ENCODE assay signal across 24 cellular contexts in genomic region chr5:137155621-137156020, GRCh38.
A peak's percentile ranks its signal among the peaks of the same experiment; 100 is the strongest.
DNase-seq lines count a peak whose midpoint lies in the region; ATAC-seq and TF ChIP-seq lines count a peak whose summit lies in the region.
"Had no signal": no experiment of that assay in that cellular context is flagged by ENCODE, and none has a peak within 500 bp of the region (broad histone marks: within the 10 kb centered on the region; RNA-seq: fewer than 3 reads in every experiment).

No MANE protein-coding gene starts in this region.

- H3K9me3 Mint-ChIP-seq in WTC11, result peaks cover 12% of the 10 kb centered on the region
- peaks cover 3% of the 10 kb centered on the region for H3K9me3 Mint-ChIP-seq in activated T-cell treated with anti-CD3 and anti-CD28 coated beads, Interleukin-2, amount 50 U/mL, for 24 hours
- H3K9me3 Mint-ChIP-seq: activated naive CD8-positive, alpha-beta T cell treated with anti-CD3 and anti-CD28 coated beads, Interleukin-2, amount 10 ng/mL, durations not matched to agents 7 days and 5 days; activated T-cell treated with anti-CD3 and anti-CD28 coated beads, Interleukin-2, amount 50 U/mL, for 4 hours had no signal

- H3K36me3 Mint-ChIP-seq in WTC11, result no peaks in the 10 kb centered on the region
- H3K36me3 Mint-ChIP-seq in activated T-cell treated with anti-CD3 and anti-CD28 coated beads, Interleukin-2, amount 50 U/mL, for 24 hours (ENCODE audit: low read depth), result no peaks in the 10 kb centered on the region
- H3K36me3 Mint-ChIP-seq: activated naive CD8-positive, alpha-beta T cell treated with anti-CD3 and anti-CD28 coated beads, Interleukin-2, amount 10 ng/mL, durations not matched to agents 7 days and 5 days; stimulated activated effector memory CD8-positive, alpha-beta T cell treated with anti-CD3 and anti-CD28 coated beads, Interleukin-12 subunit alpha, Interleukin-12 subunit beta, amount 100 ng/mL, for 72 hours had no signal

- POLR2A ChIA-PET in WTC11 (lab: Charles Lee), result no interaction called here

- no peak overlapping the region for H3K27ac Mint-ChIP-seq in WTC11
- no peak overlapping the region for H3K27ac Mint-ChIP-seq in activated T-cell treated with anti-CD3 and anti-CD28 coated beads, Interleukin-2, amount 50 U/mL, for 24 hours
- H3K27ac Mint-ChIP-seq: activated CD4-positive, alpha-beta T cell treated with anti-CD3 and anti-CD28 coated beads, Interleukin-2, amount 10 ng/mL, durations not matched to agents 7 days and 5 days; activated naive CD8-positive, alpha-beta T cell treated with anti-CD3 and anti-CD28 coated beads, Interleukin-2, amount 10 ng/mL, durations not matched to agents 7 days and 5 days; stimulated activated effector memory CD8-positive, alpha-beta T cell treated with anti-CD3 and anti-CD28 coated beads, Interleukin-12 subunit alpha, Interleukin-12 subunit beta, amount 100 ng/mL, for 72 hours had no signal

- TF ChIP-seq CTCF in WTC11 (IDR thresholded peaks at IDR 0.05), result no peak

- H3K4me1 Mint-ChIP-seq in WTC11, result peaks cover 9% of the 10 kb centered on the region
- no peaks in the 10 kb centered on the region for H3K4me1 Mint-ChIP-seq in activated T-cell treated with anti-CD3 and anti-CD28 coated beads, Interleukin-2, amount 50 U/mL, for 24 hours (ENCODE audit: low read depth)
- H3K4me1 Mint-ChIP-seq: activated CD4-positive, alpha-beta T cell treated with anti-CD3 and anti-CD28 coated beads, Interleukin-2, amount 10 ng/mL, durations not matched to agents 7 days and 5 days; activated naive CD8-positive, alpha-beta T cell treated with anti-CD3 and anti-CD28 coated beads, Interleukin-2, amount 10 ng/mL, durations not matched to agents 7 days and 5 days; stimulated activated effector memory CD8-positive, alpha-beta T cell treated with anti-CD3 and anti-CD28 coated beads, Interleukin-12 subunit alpha, Interleukin-12 subunit beta, amount 100 ng/mL, for 72 hours had no signal

- peak; percentile 89 for DNase-seq in NCI-H128 (lab: John Stamatoyannopoulos, UW; ENCODE audit: unreplicated experiment)
- DNase-seq in NCI-H2196 (lab: John Stamatoyannopoulos, UW; ENCODE audit: unreplicated experiment), result peak; percentile 71
- DNase-seq in WTC11 (ENCODE audit: low spot score), result no peak
- peak; percentile 42 for DNase-seq in superior temporal gyrus (ENCODE audit: extremely low spot score)
- DNase-seq in activated T-cell treated with anti-CD3 and anti-CD28 coated beads, Interleukin-2, amount 50 U/mL, for 24 hours, result no peak
- no peak for DNase-seq in cerebellar cortex (ENCODE audit: low spot score)
- DNase-seq: activated CD4-positive, alpha-beta T cell treated with anti-CD3 and anti-CD28 coated beads, Interleukin-2, amount 10 ng/mL, durations not matched to agents 7 days and 5 days; activated gamma-delta T cell; activated naive CD8-positive, alpha-beta T cell treated with anti-CD3 and anti-CD28 coated beads, Interleukin-2, amount 10 ng/mL, durations not matched to agents 7 days and 5 days; activated T-cell treated with anti-CD3 and anti-CD28 coated beads, Interleukin-2, amount 50 U/mL, for 4 hours; aorta; colonic mucosa; DMS53; effector CD4-positive, alpha-beta T cell; IMR-90; NCI-H2171; NCI-H526; ovary; Peyer's patch; T1000; WERI-Rb-1 had no signal

- H3K4me3 Mint-ChIP-seq in WTC11, result no peak overlapping the region
- no peak overlapping the region for H3K4me3 Mint-ChIP-seq in activated T-cell treated with anti-CD3 and anti-CD28 coated beads, Interleukin-2, amount 50 U/mL, for 24 hours
- H3K4me3 Mint-ChIP-seq: activated CD4-positive, alpha-beta T cell treated with anti-CD3 and anti-CD28 coated beads, Interleukin-2, amount 10 ng/mL, durations not matched to agents 7 days and 5 days; activated naive CD8-positive, alpha-beta T cell treated with anti-CD3 and anti-CD28 coated beads, Interleukin-2, amount 10 ng/mL, durations not matched to agents 7 days and 5 days; activated T-cell treated with anti-CD3 and anti-CD28 coated beads, Interleukin-2, amount 50 U/mL, for 4 hours; stimulated activated effector memory CD8-positive, alpha-beta T cell treated with anti-CD3 and anti-CD28 coated beads, Interleukin-12 subunit alpha, Interleukin-12 subunit beta, amount 100 ng/mL, for 72 hours had no signal

- peaks cover 70% of the 10 kb centered on the region for H3K27me3 Mint-ChIP-seq in WTC11 (ENCODE audit: low read depth)
- H3K27me3 Mint-ChIP-seq in activated T-cell treated with anti-CD3 and anti-CD28 coated beads, Interleukin-2, amount 50 U/mL, for 24 hours, result no peaks in the 10 kb centered on the region
- H3K27me3 Mint-ChIP-seq: activated CD4-positive, alpha-beta T cell treated with anti-CD3 and anti-CD28 coated beads, Interleukin-2, amount 10 ng/mL, durations not matched to agents 7 days and 5 days; activated naive CD8-positive, alpha-beta T cell treated with anti-CD3 and anti-CD28 coated beads, Interleukin-2, amount 10 ng/mL, durations not matched to agents 7 days and 5 days had no signal

- ATAC-seq in WTC11 (peak; percentile 84), GM18502 (IDR thresholded peaks at IDR 0.05; ENCODE audit: poor library complexity, unreplicated experiment) (no peak), HG02885 (IDR thresholded peaks at IDR 0.05; ENCODE audit: poor library complexity, unreplicated experiment) (no peak)
- ATAC-seq: activated T-cell treated with anti-CD3 and anti-CD28 coated beads, Interleukin-2, amount 50 U/mL, for 4 hours; stimulated activated effector memory CD8-positive, alpha-beta T cell treated with anti-CD3 and anti-CD28 coated beads, Interleukin-12 subunit alpha, Interleukin-12 subunit beta, amount 100 ng/mL, for 72 hours had no signal

- CTCF ChIA-PET in WTC11 (lab: Charles Lee), result interaction anchor here (1.2 kb wide), 1 partner anchor 80 kb away, joined by 4 read pairs; no protein-coding TSS in a partner anchor

TF ChIP-seq in WTC11, 78 proteins besides CTCF, POLR2A, EP300 and RAD21 (continues in another document):
- TF ChIP-seq ZNF317 (CRISPR knock-in tag; IDR thresholded peaks at IDR 0.05; ENCODE audit: borderline replicate concordance, low read depth) (no peak), CREM (CRISPR knock-in tag; IDR thresholded peaks at IDR 0.05) (no peak), MXD4 (CRISPR knock-in tag; IDR thresholded peaks at IDR 0.05; ENCODE audit: borderline replicate concordance) (no peak), FOXJ3 (CRISPR knock-in tag; IDR thresholded peaks at IDR 0.05; ENCODE audit: borderline replicate concordance) (no peak), MAX (CRISPR knock-in tag; IDR thresholded peaks at IDR 0.05) (no peak), ZNF423 (CRISPR knock-in tag; IDR thresholded peaks at IDR 0.05) (no peak), ZNF232 (CRISPR knock-in tag; IDR thresholded peaks at IDR 0.05) (no peak), ATF3 (CRISPR knock-in tag; conservative IDR thresholded peaks at IDR 0.05) (no peak), FOXP4 (CRISPR knock-in tag; IDR thresholded peaks at IDR 0.05) (no peak), ZNF121 (CRISPR knock-in tag; IDR thresholded peaks at IDR 0.05) (no peak), ZNF138 (CRISPR knock-in tag; conservative IDR thresholded peaks at IDR 0.05) (no peak), NFATC4 (CRISPR knock-in tag; IDR thresholded peaks at IDR 0.05) (no peak), ZNF219 (CRISPR knock-in tag; IDR thresholded peaks at IDR 0.05; ENCODE audit: borderline replicate concordance) (no peak), STAT6 (CRISPR knock-in tag; conservative IDR thresholded peaks at IDR 0.05; ENCODE audit: low read depth) (no peak), CBFB (CRISPR knock-in tag; IDR thresholded peaks at IDR 0.05; ENCODE audit: low read depth) (no peak)

Comparison
In these comparisons a context has a peak if more than half of its experiments do, and no peak if none do; other contexts are left out.
1. DNase-seq: peak in NCI-H128 (single experiment), NCI-H2196 (single experiment) and superior temporal gyrus (single experiment); none in WTC11 (single experiment), activated T-cell treated with anti-CD3 and anti-CD28 coated beads, Interleukin-2, amount 50 U/mL, for 24 hours (single experiment) and cerebellar cortex (single experiment).